In the genomic region with DNA sequence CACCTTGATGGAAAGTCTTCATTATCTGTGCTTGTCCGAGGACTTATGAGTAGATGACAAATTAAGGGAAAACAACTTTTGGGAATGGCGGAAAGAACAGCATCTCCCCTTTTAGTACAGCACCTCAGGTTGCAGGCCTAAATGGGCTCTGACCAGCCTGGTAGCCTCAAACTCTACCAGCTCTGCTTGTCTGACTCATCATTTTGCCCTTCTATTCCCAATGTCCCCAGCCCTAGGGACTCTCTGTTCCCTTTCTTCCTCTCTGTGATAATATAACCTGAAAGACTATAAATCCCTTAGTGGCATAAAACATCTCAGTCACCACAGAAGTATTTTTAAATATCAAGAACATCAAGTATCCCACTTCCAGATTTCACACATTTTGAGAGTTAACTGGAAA, we compare ENCODE assay signal across 1 cellular context.
TF ChIP-seq lines count a peak whose summit lies in the region.

No MANE protein-coding gene starts in this region.

TF ChIP-seq in HEK293, 187 proteins besides CTCF, POLR2A, EP300 and RAD21 (continued from another document):
- TF ChIP-seq, protein P1, sequence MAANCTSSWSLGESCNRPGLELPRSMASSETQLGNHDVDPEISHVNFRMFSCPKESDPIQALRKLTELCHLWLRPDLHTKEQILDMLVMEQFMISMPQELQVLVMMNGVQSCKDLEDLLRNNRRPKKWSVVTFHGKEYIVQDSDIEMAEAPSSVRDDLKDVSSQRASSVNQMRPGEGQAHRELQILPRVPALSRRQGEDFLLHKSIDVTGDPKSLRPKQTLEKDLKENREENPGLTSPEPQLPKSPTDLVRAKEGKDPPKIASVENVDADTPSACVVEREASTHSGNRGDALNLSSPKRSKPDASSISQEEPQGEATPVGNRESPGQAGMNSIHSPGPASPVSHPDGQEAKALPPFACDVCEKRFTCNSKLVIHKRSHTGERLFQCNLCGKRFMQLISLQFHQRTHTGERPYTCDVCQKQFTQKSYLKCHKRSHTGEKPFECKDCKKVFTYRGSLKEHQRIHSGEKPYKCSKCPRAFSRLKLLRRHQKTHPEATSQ (tag by site-specific recombination; IDR thresholded peaks at IDR 0.05): no peak
